10 cellular contexts compared by ENCODE assay signal in the genomic region with DNA sequence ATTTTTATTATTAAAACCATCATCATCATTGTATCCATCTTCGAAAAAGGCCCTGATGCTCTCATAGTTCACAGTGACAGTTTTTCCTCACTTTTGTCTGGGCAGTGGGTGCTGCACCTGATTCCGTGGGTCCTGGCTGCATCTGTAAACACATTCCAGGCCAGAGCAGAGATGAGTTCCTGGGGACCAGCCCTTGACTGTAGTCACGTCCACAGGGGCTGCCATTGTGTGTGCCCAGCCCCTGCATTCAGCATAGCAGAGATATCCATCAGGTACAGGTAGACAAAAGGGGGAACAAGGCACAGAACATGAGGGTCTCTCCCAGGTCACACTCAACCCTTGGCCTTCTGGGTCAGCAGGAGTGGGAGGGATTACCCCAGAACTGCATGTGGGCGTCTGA.
"Had no signal": no experiment of that assay in that cellular context is flagged by ENCODE, and none has a peak within 500 bp of the region (broad histone marks: within the 10 kb centered on the region; RNA-seq: fewer than 3 reads in every experiment).

No MANE protein-coding gene starts in this region.

- ATAC-seq: esophagus mucosa had no signal

- DNase-seq: activated CD4-positive, alpha-beta memory T cell treated with anti-CD3 and anti-CD28 coated beads, Interleukin-2, amount 10 ng/mL, durations not matched to agents 7 days and 5 days; activated naive CD4-positive, alpha-beta T cell; naive B cell; nucleus accumbens; right cardiac atrium; small intestine had no signal

- H3K27me3 Mint-ChIP-seq: naive B cell, progenitor cell of endocrine pancreas had no signal

- H3K27ac Mint-ChIP-seq: progenitor cell of endocrine pancreas had no signal

- H3K4me3 Mint-ChIP-seq: activated CD4-positive, alpha-beta memory T cell treated with anti-CD3 and anti-CD28 coated beads, Interleukin-2, amount 10 ng/mL, durations not matched to agents 7 days and 5 days; naive B cell had no signal

- H3K4me3 ChIP-seq: lung had no signal

- H3K4me1 Mint-ChIP-seq: naive B cell had no signal

- H3K9me3 Mint-ChIP-seq: activated CD4-positive, alpha-beta memory T cell treated with anti-CD3 and anti-CD28 coated beads, Interleukin-2, amount 10 ng/mL, durations not matched to agents 7 days and 5 days; naive B cell; T-helper 2 cell treated with Interferon-gamma antibody and Interleukin-4, amounts not matched to agents 5 μg/mL and 100 μg/mL, for 36 hours had no signal
